8 cellular contexts compared by ENCODE assay signal in genomic region chr1:94925561-94926364, GRCh38. TPM values are rescaled to one million over a fixed set of nuclear protein-coding genes. Genes with fewer than 3 reads are reported as not detected.
DNase-seq lines count a peak whose midpoint lies in the region; ATAC-seq and TF ChIP-seq lines count a peak whose summit lies in the region.

No MANE protein-coding gene starts in this region.

- peak in 5 of 10 experiments; percentile 5 to 12 (median 8) for DNase-seq in CD4-positive, alpha-beta T cell
- peak; percentile 59 for DNase-seq in NCI-H1092 treated with DMSO at 0.1 percent for 48 hours (lab: John Stamatoyannopoulos, UW)
- no peak for DNase-seq in activated CD4-positive, alpha-beta T cell treated with anti-CD3 and anti-CD28 coated beads, Interleukin-2, amount 10 ng/mL, durations not matched to agents 24 days and 14 days
- DNase-seq in epithelial cell of proximal tubule (ENCODE audit: low read depth): no peak
- peak; percentile 29 to 41 for DNase-seq in memory B cell (ENCODE audit: low spot score in 2 of 2)
- DNase-seq in stimulated activated naive CD8-positive, alpha-beta T cell treated with anti-CD3 and anti-CD28 coated beads, Interleukin-15, Interleukin-2, amounts not matched to agents 100 U/mL and 50 U/mL, for 24 hours: peak; percentile 18

- H3K9me3 Mint-ChIP-seq in CD4-positive, alpha-beta T cell: no peaks in the 10 kb centered on the region
- H3K9me3 Mint-ChIP-seq in activated CD4-positive, alpha-beta T cell treated with anti-CD3 and anti-CD28 coated beads, Interleukin-2, amount 10 ng/mL, durations not matched to agents 24 days and 14 days: no peaks in the 10 kb centered on the region
- no peaks in the 10 kb centered on the region for H3K9me3 Mint-ChIP-seq in memory B cell

- H3K4me3 Mint-ChIP-seq in CD4-positive, alpha-beta T cell: peak overlapping the region; percentile 92
- H3K4me3 Mint-ChIP-seq in activated CD4-positive, alpha-beta T cell treated with anti-CD3 and anti-CD28 coated beads, Interleukin-2, amount 10 ng/mL, durations not matched to agents 24 days and 14 days: peak overlapping the region; percentile 83
- peak overlapping the region; percentile 90 for H3K4me3 Mint-ChIP-seq in memory B cell

- H3K36me3 Mint-ChIP-seq in CD4-positive, alpha-beta T cell (ENCODE audit: low read depth): no peaks in the 10 kb centered on the region
- no peaks in the 10 kb centered on the region for H3K36me3 Mint-ChIP-seq in activated CD4-positive, alpha-beta T cell treated with anti-CD3 and anti-CD28 coated beads, Interleukin-2, amount 10 ng/mL, durations not matched to agents 24 days and 14 days (ENCODE audit: low read depth)
- no peaks in the 10 kb centered on the region for H3K36me3 Mint-ChIP-seq in memory B cell

- H3K9me3 ChIP-seq in CD4-positive, alpha-beta T cell (ENCODE audit: control insufficient read depth, low read length): no peaks in the 10 kb centered on the region

- peaks cover 16% of the 10 kb centered on the region for H3K27me3 ChIP-seq in CD4-positive, alpha-beta T cell (ENCODE audit: control insufficient read depth, insufficient read depth, low read length)

- POLR2A ChIA-PET in CD4-positive, alpha-beta T cell (lab: Charles Lee): no interaction called here

- H3K27me3 Mint-ChIP-seq in CD4-positive, alpha-beta T cell: peaks cover 67% of the 10 kb centered on the region
- peaks cover 48% of the 10 kb centered on the region for H3K27me3 Mint-ChIP-seq in activated CD4-positive, alpha-beta T cell treated with anti-CD3 and anti-CD28 coated beads, Interleukin-2, amount 10 ng/mL, durations not matched to agents 24 days and 14 days
- H3K27me3 Mint-ChIP-seq in memory B cell: peaks cover 22% of the 10 kb centered on the region

- intact Hi-C loops in CD4-positive, alpha-beta T cell (cut with DNase I, micrococcal nuclease): no loop called here
- intact Hi-C loops in activated CD4-positive, alpha-beta T cell treated with anti-CD3 and anti-CD28 coated beads, Interleukin-2, amount 10 ng/mL, durations not matched to agents 24 days and 14 days (cut with micrococcal nuclease): loop anchor here (10.0 kb wide), 1 partner anchor 119 kb away; no protein-coding TSS in a partner anchor

- ATAC-seq in CD4-positive, alpha-beta T cell (ENCODE audit: poor library complexity): peak; percentile 16
- ATAC-seq in GM21381 (IDR thresholded peaks at IDR 0.05; ENCODE audit: unreplicated experiment) (peak; percentile 6), memory B cell (ENCODE audit: low read depth) (peak; percentile 55)
- ATAC-seq in stimulated activated naive CD8-positive, alpha-beta T cell treated with anti-CD3 and anti-CD28 coated beads, Interleukin-15, Interleukin-2, amounts not matched to agents 100 U/mL and 50 U/mL, for 24 hours: no peak
- ATAC-seq in activated CD4-positive, CD25-positive, alpha-beta regulatory T cell treated with anti-CD3 and anti-CD28 coated beads, Interleukin-2, amount 50 U/mL, for 24 hours: no peak

- H3K4me3 ChIP-seq in epithelial cell of proximal tubule (ENCODE audit: low read depth, low read length): peak overlapping the region; percentile 85

- H3K4me1 Mint-ChIP-seq in CD4-positive, alpha-beta T cell (ENCODE audit: low read depth): peaks cover 16% of the 10 kb centered on the region
- H3K4me1 Mint-ChIP-seq in activated CD4-positive, alpha-beta T cell treated with anti-CD3 and anti-CD28 coated beads, Interleukin-2, amount 10 ng/mL, durations not matched to agents 24 days and 14 days: peaks cover 10% of the 10 kb centered on the region
- peaks cover 21% of the 10 kb centered on the region for H3K4me1 Mint-ChIP-seq in memory B cell

- no peak overlapping the region for H3K27ac ChIP-seq in CD4-positive, alpha-beta T cell (ENCODE audit: low read depth, low read length)

- no peak overlapping the region for H3K27ac Mint-ChIP-seq in CD4-positive, alpha-beta T cell
- no peak overlapping the region for H3K27ac Mint-ChIP-seq in activated CD4-positive, alpha-beta T cell treated with anti-CD3 and anti-CD28 coated beads, Interleukin-2, amount 10 ng/mL, durations not matched to agents 24 days and 14 days
- peak overlapping the region; percentile 29 for H3K27ac Mint-ChIP-seq in memory B cell

- TF ChIP-seq CTCF in CD4-positive, alpha-beta T cell (IDR thresholded peaks at IDR 0.05): no peak
- no peak for TF ChIP-seq CTCF in epithelial cell of proximal tubule (conservative IDR thresholded peaks at IDR 0.05; ENCODE audit: low read depth, low read length)

- CTCF ChIA-PET in CD4-positive, alpha-beta T cell (lab: Charles Lee): no interaction called here

RNA-seq across cellular contexts. Expression of gene CNN3, which starts 1.1 kb away (rescaled TPM):
- total RNA-seq in CD4-positive, alpha-beta T cell: 1 to 10 TPM; 1.1 to 1.4 TPM
- 2.5 and 2.7 TPM in 2 replicates for total RNA-seq in activated CD4-positive, alpha-beta T cell treated with anti-CD3 and anti-CD28 coated beads, Interleukin-2, amount 10 ng/mL, durations not matched to agents 24 days and 14 days
- total RNA-seq in epithelial cell of proximal tubule: 196 and 284 TPM in 2 replicates

Comparison
In these comparisons a context has a peak if more than half of its experiments do, and no peak if none do; other contexts are left out.
1. ATAC-seq: peak in CD4-positive, alpha-beta T cell (single experiment), GM21381 (single experiment) and memory B cell (single experiment); none in stimulated activated naive CD8-positive, alpha-beta T cell treated with anti-CD3 and anti-CD28 coated beads, Interleukin-15, Interleukin-2, amounts not matched to agents 100 U/mL and 50 U/mL, for 24 hours (single experiment) and activated CD4-positive, CD25-positive, alpha-beta regulatory T cell treated with anti-CD3 and anti-CD28 coated beads, Interleukin-2, amount 50 U/mL, for 24 hours (0 of 2).
2. DNase-seq: peak in NCI-H1092 treated with DMSO at 0.1 percent for 48 hours (single experiment), memory B cell (2 of 2) and stimulated activated naive CD8-positive, alpha-beta T cell treated with anti-CD3 and anti-CD28 coated beads, Interleukin-15, Interleukin-2, amounts not matched to agents 100 U/mL and 50 U/mL, for 24 hours (single experiment); none in activated CD4-positive, alpha-beta T cell treated with anti-CD3 and anti-CD28 coated beads, Interleukin-2, amount 10 ng/mL, durations not matched to agents 24 days and 14 days (single experiment) and epithelial cell of proximal tubule (single experiment).
3. RNA of gene CNN3, which starts 1.1 kb away (total RNA-seq): 196 to 284 TPM in epithelial cell of proximal tubule; 2.5 to 2.7 TPM in activated CD4-positive, alpha-beta T cell treated with anti-CD3 and anti-CD28 coated beads, Interleukin-2, amount 10 ng/mL, durations not matched to agents 24 days and 14 days and 1.1 to 1.4 TPM in CD4-positive, alpha-beta T cell; every median in the first group is over 10 times any median in the second.
4. Peak in every context shown above with its lines, with median percentiles within 50 percentile points of each other: H3K4me3 Mint-ChIP-seq.